Comparison of ENCODE assay signal across 8 cellular contexts in the genomic region with DNA sequence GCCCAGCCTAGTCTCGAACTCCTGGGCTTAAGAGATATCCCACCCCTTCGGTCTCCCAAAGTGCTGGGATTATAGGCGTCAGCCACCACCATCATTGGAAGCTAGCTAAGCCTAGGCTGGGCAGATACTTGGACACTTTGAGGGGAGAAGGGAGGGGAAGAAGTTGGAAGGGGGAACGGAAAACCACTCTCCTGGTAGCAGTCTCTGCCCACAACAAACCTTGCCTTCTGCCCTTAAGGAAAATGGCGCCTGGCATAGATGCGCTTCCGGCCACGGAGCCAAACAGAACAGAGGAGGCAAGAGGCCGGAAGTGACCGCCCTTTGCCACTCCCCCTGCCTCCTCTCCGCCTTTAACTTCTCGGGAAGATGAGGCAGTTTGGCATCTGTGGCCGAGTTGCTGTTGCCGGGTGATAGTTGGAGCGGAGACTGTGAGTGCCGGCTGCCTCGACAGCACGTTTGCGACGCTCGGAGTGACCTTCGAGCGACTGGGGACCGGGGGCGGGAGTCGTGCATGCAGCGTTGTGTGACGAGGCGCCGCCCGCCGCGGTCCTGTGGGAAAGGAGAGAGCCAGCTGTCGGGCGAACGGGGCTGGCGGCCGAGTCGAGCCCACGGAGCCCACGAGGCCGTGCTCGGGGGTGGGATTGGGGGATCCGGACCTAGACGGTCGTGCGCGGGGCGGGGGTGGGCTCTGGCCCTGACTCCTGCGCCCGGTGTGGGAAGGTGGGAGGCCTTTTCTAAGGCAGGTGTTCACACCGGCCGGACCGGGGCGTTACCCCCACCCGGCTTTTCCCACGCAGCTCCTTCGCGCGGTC. TPM values are rescaled to one million over a fixed set of nuclear protein-coding genes. Genes with fewer than 3 reads are reported as not detected.
DNase-seq lines count a peak whose midpoint lies in the region; ATAC-seq, FAIRE-seq and TF ChIP-seq lines count a peak whose summit lies in the region.

Gene MFN1, plus strand, starts transcription at position 327 of the 812 bp plus-strand sequence. CDS start 1,143 bp downstream, outside the sequence.

- no peak for TF ChIP-seq CTCF in right atrium auricular region (IDR thresholded peaks at IDR 0.05)
- no peak for TF ChIP-seq CTCF in psoas muscle (IDR thresholded peaks at IDR 0.05)

- H3K36me3 ChIP-seq in right atrium auricular region, result peaks cover 19% of the 10 kb centered on the region
- peaks cover 0 to 37% of the 10 kb centered on the region in 2 donors for H3K36me3 ChIP-seq in psoas muscle (ENCODE audit: insufficient read depth in 1 of 2, low read depth in 1 of 2)

- H3K27ac ChIP-seq in right atrium auricular region, result peak within 1 kb of the TSS; percentile 87 to 93
- peak within 1 kb of the TSS; percentile 88 for H3K27ac ChIP-seq in psoas muscle

- WGBS in psoas muscle, 3 donors, result 0 to 1% (median 0%) methylated on average over 47 to 60 of the region's 60 CpGs

- H3K4me3 ChIP-seq in right atrium auricular region (peak within 1 kb of the TSS; percentile 84 to 89), psoas muscle (peak within 1 kb of the TSS; percentile 74)

- peak; percentile 58 for FAIRE-seq in urothelium cell line (lab: Jason Lieb, UNC)

- ATAC-seq in GM18499 (IDR thresholded peaks at IDR 0.05; ENCODE audit: insufficient read depth, unreplicated experiment) (peak; percentile 89), HG02943 (IDR thresholded peaks at IDR 0.05; ENCODE audit: low read depth, unreplicated experiment) (peak; percentile 95), psoas muscle (peak; percentile 99 to 100 (median 99))

- no peaks in the 10 kb centered on the region for H3K9me3 ChIP-seq in right atrium auricular region
- no peaks in the 10 kb centered on the region for H3K9me3 ChIP-seq in psoas muscle

- peak; percentile 89 for DNase-seq in NCI-H187 treated with DMSO at 0.1 percent for 48 hours (lab: John Stamatoyannopoulos, UW)
- DNase-seq in anterior cingulate cortex (lab: John Stamatoyannopoulos, UW), result peak; percentile 50 to 97 (median 91)
- DNase-seq in right atrium auricular region (ENCODE audit: low spot score), result peak; percentile 97
- DNase-seq in psoas muscle, result peak; percentile 94 to 97
- peak; percentile 92 for DNase-seq in urothelium cell line (ENCODE audit: low spot score)

- no peaks in the 10 kb centered on the region for H3K27me3 ChIP-seq in right atrium auricular region
- no peaks in the 10 kb centered on the region for H3K27me3 ChIP-seq in psoas muscle (ENCODE audit: insufficient read depth in 3 of 3, low read length in 2 of 3)

- intact Hi-C loops in T-helper 2 cell treated with Interferon-gamma antibody and Interleukin-4, amounts not matched to agents 100 ng/mL and 5 ng/mL, for 36 hours (cut with micrococcal nuclease), result loop anchor here (1.0 to 2.0 kb wide), 9 partner anchors 24 to 1255 kb away; partner anchors contain the start of genes ACTL6A, GNB4, MRPL47 and NDUFB5
- intact Hi-C loops in psoas muscle (cut with DNase I), result loop anchor here in 1 of 2 donors (2.0 to 10.0 kb wide), 2 partner anchors 25 to 257 kb away; partner anchors contain the start of genes MRPL47, NDUFB5 and ZNF639

- peaks cover 0 to 15% of the 10 kb centered on the region in 2 donors for H3K4me1 ChIP-seq in right atrium auricular region
- H3K4me1 ChIP-seq in psoas muscle, result peaks cover 7% of the 10 kb centered on the region

RNA-seq across cellular contexts. Expression of gene MFN1, which starts in this region (rescaled TPM):
- 23.4 and 32.2 TPM in 2 replicates for total RNA-seq in T-helper 2 cell treated with Interferon-gamma antibody and Interleukin-4, amounts not matched to agents 100 ng/mL and 5 ng/mL, for 36 hours
- total RNA-seq in right atrium auricular region (10 to 100 TPM; 30.5 to 68.0 TPM), psoas muscle (10 to 100 TPM; 23.8 to 42.9 (median 36.3) TPM)
- polyA plus RNA-seq in psoas muscle, result 10 to 100 TPM; 14.6 to 34.5 (median 18.9) TPM

Comparison
In these comparisons a context has a peak if more than half of its experiments do, and no peak if none do; other contexts are left out.
1. Peak in every context shown above with its lines: DNase-seq, ATAC-seq, H3K4me3 ChIP-seq and H3K27ac ChIP-seq.